Comparison of ENCODE assay signal across 8 cellular contexts in genomic region chr1:235105051-235106043, GRCh38. TPM values are rescaled to one million over a fixed set of nuclear protein-coding genes. Genes with fewer than 3 reads are reported as not detected.
DNase-seq lines count a peak whose midpoint lies in the region; ATAC-seq and TF ChIP-seq lines count a peak whose summit lies in the region.

No MANE protein-coding gene starts in this region.

- DNase-seq in activated CD8-positive, alpha-beta T cell treated with anti-CD3 and anti-CD28 coated beads for 36 hours = no peak
- DNase-seq in NCI-H526 treated with DMSO at 0.1 percent for 48 hours (lab: John Stamatoyannopoulos, UW) = no peak
- no peak for DNase-seq in HuH-7 (ENCODE audit: low spot score)
- no peak for DNase-seq in activated gamma-delta T cell (lab: John Stamatoyannopoulos, UW)

- POLR2A ChIA-PET in activated CD8-positive, alpha-beta T cell treated with anti-CD3 and anti-CD28 coated beads for 36 hours (lab: Charles Lee) = interaction anchor here (0.6 to 1.6 kb wide), 8 partner anchors 8 to 399 kb away, joined by 3 to 6 read pairs (median 4); partner anchors contain the start of gene B3GALNT2

- H3K4me2 ChIP-seq in skeletal muscle satellite cell (ENCODE audit: low read length) = peak overlapping the region; percentile 86

- H3K9ac ChIP-seq in skeletal muscle satellite cell (ENCODE audit: low read depth, low read length) = no peak overlapping the region

- ATAC-seq in GM19467 (IDR thresholded peaks at IDR 0.05; ENCODE audit: unreplicated experiment) = peak; percentile 81
- peak; percentile 76 for ATAC-seq in HG03378 (IDR thresholded peaks at IDR 0.05; ENCODE audit: unreplicated experiment)
- ATAC-seq in activated CD8-positive, alpha-beta T cell treated with anti-CD3 and anti-CD28 coated beads for 36 hours = peak; percentile 66

- H3K9me3 Mint-ChIP-seq in activated CD8-positive, alpha-beta T cell treated with anti-CD3 and anti-CD28 coated beads for 36 hours = no peaks in the 10 kb centered on the region

- CTCF ChIA-PET in activated CD8-positive, alpha-beta T cell treated with anti-CD3 and anti-CD28 coated beads for 36 hours (lab: Charles Lee) = interaction anchor here (0.6 to 4.2 kb wide), 24 partner anchors 8 to 605 kb away, joined by 3 to 37 read pairs (median 4); partner anchors contain the start of gene B3GALNT2

- peaks cover 3% of the 10 kb centered on the region for H3K27me3 Mint-ChIP-seq in activated CD8-positive, alpha-beta T cell treated with anti-CD3 and anti-CD28 coated beads for 36 hours

- H3K27me3 ChIP-seq in skeletal muscle satellite cell (ENCODE audit: control insufficient read depth, insufficient read depth, low read length) = no peaks in the 10 kb centered on the region

- H3K4me1 Mint-ChIP-seq in activated CD8-positive, alpha-beta T cell treated with anti-CD3 and anti-CD28 coated beads for 36 hours (ENCODE audit: low read depth) = peaks cover 42% of the 10 kb centered on the region

- peaks cover 19% of the 10 kb centered on the region for H3K4me1 ChIP-seq in skeletal muscle satellite cell (ENCODE audit: control insufficient read depth, insufficient read depth, low read length)

- intact Hi-C loops in activated CD8-positive, alpha-beta T cell treated with anti-CD3 and anti-CD28 coated beads for 36 hours (cut with micrococcal nuclease) = no loop called here

- no peaks in the 10 kb centered on the region for H3K9me3 ChIP-seq in skeletal muscle satellite cell (replicated peaks; ENCODE audit: low read length)

- H3K4me3 ChIP-seq in GM08714 (ENCODE audit: low read length) (peak overlapping the region; percentile 7; the same call in 1 of the 2 replicates), skeletal muscle satellite cell (ENCODE audit: low read length) (no peak overlapping the region)

- peaks cover 34% of the 10 kb centered on the region for H3K36me3 ChIP-seq in skeletal muscle satellite cell (ENCODE audit: insufficient read depth, low read length)

- no peak for TF ChIP-seq CTCF in activated CD8-positive, alpha-beta T cell treated with anti-CD3 and anti-CD28 coated beads for 36 hours (IDR thresholded peaks at IDR 0.05)

- H3K4me3 Mint-ChIP-seq in activated CD8-positive, alpha-beta T cell treated with anti-CD3 and anti-CD28 coated beads for 36 hours = peak overlapping the region; percentile 61

- peaks cover 39% of the 10 kb centered on the region for H3K36me3 Mint-ChIP-seq in activated CD8-positive, alpha-beta T cell treated with anti-CD3 and anti-CD28 coated beads for 36 hours (ENCODE audit: low read depth)

- H3K27ac Mint-ChIP-seq in activated CD8-positive, alpha-beta T cell treated with anti-CD3 and anti-CD28 coated beads for 36 hours = peak overlapping the region; percentile 79

RNA-seq across cellular contexts. Expression of gene TOMM20, which starts 23.3 kb away (rescaled TPM):
- total RNA-seq in activated CD8-positive, alpha-beta T cell treated with anti-CD3 and anti-CD28 coated beads for 36 hours = 100 to 1,000 TPM; 155 to 159 TPM
- total RNA-seq in skeletal muscle satellite cell (2012; rRNA removed) = 90.2 and 104 TPM in 2 replicates

RNA-seq across cellular contexts. Expression of gene RBM34, which starts 55.7 kb away (rescaled TPM):
- total RNA-seq in activated CD8-positive, alpha-beta T cell treated with anti-CD3 and anti-CD28 coated beads for 36 hours = 100 to 1,000 TPM; 136 TPM
- 45.6 and 53.5 TPM in 2 replicates for total RNA-seq in skeletal muscle satellite cell (2012; rRNA removed)
